In the genomic region with DNA sequence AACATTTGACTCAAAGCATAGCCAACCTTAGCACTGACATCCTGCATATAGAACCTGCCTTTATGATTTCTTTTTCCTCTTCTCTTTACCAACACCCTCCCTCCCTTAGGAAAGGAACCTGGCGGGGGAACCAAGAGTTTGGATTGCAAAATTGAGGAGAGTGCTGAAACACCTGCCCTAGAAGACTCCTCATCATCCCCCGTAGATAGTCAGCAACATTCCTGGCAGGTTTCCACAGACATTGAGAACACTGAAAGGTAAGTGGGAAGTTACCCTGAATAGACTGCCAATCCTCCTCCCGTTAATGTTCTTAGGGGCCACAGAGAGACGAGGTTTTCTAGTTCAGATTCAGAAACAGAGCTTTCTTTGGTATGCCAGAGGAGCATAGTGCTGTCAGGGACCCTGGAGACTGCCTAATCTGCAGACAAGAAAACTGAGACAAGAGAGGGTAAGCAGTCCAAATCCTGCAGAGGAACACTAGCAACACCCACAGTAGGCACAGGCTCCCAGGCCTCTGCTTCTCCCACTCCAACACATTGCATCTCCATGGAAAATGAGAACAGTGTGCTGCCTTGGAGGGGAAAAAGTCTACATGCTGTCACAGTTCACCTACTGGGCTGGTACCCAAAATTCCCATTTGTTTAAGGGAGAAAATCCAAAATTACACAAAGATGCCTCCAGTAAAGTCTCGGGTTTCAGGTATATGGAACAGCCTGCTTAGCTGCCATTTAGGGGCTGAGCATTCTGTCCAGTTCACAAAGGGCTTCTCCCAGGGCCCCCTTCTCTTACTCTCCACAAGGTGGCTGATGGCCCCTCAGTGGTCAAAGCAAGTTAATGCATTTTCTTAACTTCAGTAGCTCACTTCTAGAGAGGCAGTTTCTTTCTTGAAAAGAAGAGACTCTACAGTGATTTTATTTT, we compare ENCODE assay signal across 11 cellular contexts.
DNase-seq lines count a peak whose midpoint lies in the region; ATAC-seq and TF ChIP-seq lines count a peak whose summit lies in the region.
"Had no signal": no experiment of that assay in that cellular context is flagged by ENCODE, and none has a peak within 500 bp of the region (broad histone marks: within the 10 kb centered on the region; RNA-seq: fewer than 3 reads in every experiment).

No MANE protein-coding gene starts in this region.

- H3K36me3 Mint-ChIP-seq in T-cell: no peaks in the 10 kb centered on the region
- H3K36me3 Mint-ChIP-seq in CD8-positive, alpha-beta T cell: no peaks in the 10 kb centered on the region

- H3K9me3 ChIP-seq in HCT116 (ENCODE audit: control insufficient read depth in 1 of 2, insufficient read depth in 1 of 2, low read depth in 1 of 2, low read length in 2 of 2) (no peaks in the 10 kb centered on the region), ascending aorta (no peaks in the 10 kb centered on the region), iPS DF 6.9 (ENCODE audit: control insufficient read depth, insufficient read depth, low read length) (no peaks in the 10 kb centered on the region)
- H3K9me3 ChIP-seq in CD8-positive, alpha-beta T cell (ENCODE audit: low read length): no peaks in the 10 kb centered on the region

- no peak for TF ChIP-seq POLR2A in HCT116 (IDR thresholded peaks at IDR 0.05; ENCODE audit: borderline replicate concordance, extremely low read depth, insufficient read depth, insufficient read length)

- H3K9ac ChIP-seq in HCT116 (ENCODE audit: low read length): no peak overlapping the region

- no peaks in the 10 kb centered on the region for H3K9me3 Mint-ChIP-seq in T-cell
- no peaks in the 10 kb centered on the region for H3K9me3 Mint-ChIP-seq in CD8-positive, alpha-beta T cell
- H3K9me3 Mint-ChIP-seq: activated T-cell treated with anti-CD3 and anti-CD28 coated beads, Interleukin-2, amount 50 U/mL, for 4 hours had no signal

- TF ChIP-seq CTCF in 22Rv1 (IDR thresholded peaks at IDR 0.05) (peak; percentile 33), HCT116 (IDR thresholded peaks at IDR 0.05 in 2 of 3, conservative IDR thresholded peaks at IDR 0.05 in 1 of 3; ENCODE audit: borderline replicate concordance in 1 of 3, insufficient read depth in 1 of 3, low read depth in 2 of 3, low read length in 2 of 3) (peak; percentile 7 to 57 (median 49); a peak in 4 of 6 replicates), ascending aorta (IDR thresholded peaks at IDR 0.05) (peak; percentile 35 to 69 (median 43))
- TF ChIP-seq CTCF in CD8-positive, alpha-beta T cell (IDR thresholded peaks at IDR 0.05): no peak

- H3K27me3 Mint-ChIP-seq in T-cell: peaks cover 3 to 6% of the 10 kb centered on the region in 2 donors
- H3K27me3 Mint-ChIP-seq in CD8-positive, alpha-beta T cell (ENCODE audit: low read depth): peaks cover 5% of the 10 kb centered on the region

- H3K36me3 ChIP-seq in HCT116 (ENCODE audit: control insufficient read depth in 1 of 2, insufficient read depth in 2 of 2, low read length in 2 of 2) (no peaks in the 10 kb centered on the region), ascending aorta (no peaks in the 10 kb centered on the region), iPS DF 6.9 (ENCODE audit: control insufficient read depth, insufficient read depth, low read length) (no peaks in the 10 kb centered on the region)
- no peaks in the 10 kb centered on the region for H3K36me3 ChIP-seq in CD8-positive, alpha-beta T cell (ENCODE audit: insufficient read depth, low read length)

- peak; percentile 73 for ATAC-seq in HCT116
- no peak for ATAC-seq in T-cell (replicated peaks in 1 of 4)
- ATAC-seq in CD8-positive, alpha-beta T cell: no peak
- ATAC-seq: activated T-cell treated with anti-CD3 and anti-CD28 coated beads, Interleukin-2, amount 50 U/mL, for 4 hours had no signal

- intact Hi-C loops in HCT116 (cut with micrococcal nuclease): no loop called here
- intact Hi-C loops in ascending aorta (cut with DNase I): loop anchor here (5.0 kb wide), 1 partner anchor 597 kb away; no protein-coding TSS in a partner anchor
- intact Hi-C loops in CD8-positive, alpha-beta T cell (cut with DNase I, micrococcal nuclease): no loop called here

- TF ChIP-seq RAD21 in HCT116 (IDR thresholded peaks at IDR 0.05; ENCODE audit: low read depth): no peak

- no peak overlapping the region for H3K4me2 ChIP-seq in HCT116 (ENCODE audit: low read length)

- 0 out of 2 replicates have a peak, but pooled peaks cover 8% of the 10 kb centered on the region for H3K27me3 ChIP-seq in HCT116 (ENCODE audit: insufficient read depth, low read length)
- H3K27me3 ChIP-seq in ascending aorta: no peaks in the 10 kb centered on the region
- no peaks in the 10 kb centered on the region; the same call in 1 of the 2 replicates for H3K27me3 ChIP-seq in iPS DF 6.9 (ENCODE audit: control insufficient read depth, insufficient read depth, low read length)
- no peaks in the 10 kb centered on the region for H3K27me3 ChIP-seq in CD8-positive, alpha-beta T cell (ENCODE audit: insufficient read depth, low read length)

- H4K20me1 ChIP-seq in HCT116 (ENCODE audit: insufficient read depth): no peaks in the 10 kb centered on the region

- no peaks in the 10 kb centered on the region for H3K4me1 Mint-ChIP-seq in T-cell
- no peaks in the 10 kb centered on the region for H3K4me1 Mint-ChIP-seq in CD8-positive, alpha-beta T cell (ENCODE audit: low read depth)

- H3K4me1 ChIP-seq in HCT116 (ENCODE audit: control insufficient read depth in 1 of 2, insufficient read depth in 2 of 2, low read length in 2 of 2) (no peaks in the 10 kb centered on the region), ascending aorta (peaks cover 0 to 6% of the 10 kb centered on the region in 2 donors), iPS DF 6.9 (ENCODE audit: control insufficient read depth, insufficient read depth, low read length) (no peaks in the 10 kb centered on the region)
- no peaks in the 10 kb centered on the region for H3K4me1 ChIP-seq in CD8-positive, alpha-beta T cell (ENCODE audit: insufficient read depth, low read length)

- no CpG with 5 or more reads among the region's 5 CpGs for WGBS in iPS DF 6.9 (ENCODE audit: insufficient coverage, insufficient read length)

- H2AFZ ChIP-seq in HCT116 (ENCODE audit: low read depth, low read length, poor library complexity, severe bottlenecking): no peak overlapping the region

- DNase-seq in HCT116 (ENCODE audit: low read depth, low spot score) (no peak), ascending aorta (ENCODE audit: low spot score in 2 of 2) (no peak), iPS DF 6.9 (ENCODE audit: low read depth, low spot score) (peak; percentile 18), T1000 (lab: John Stamatoyannopoulos, UW) (no peak), T-cell (no peak), CD1c-positive myeloid dendritic cell (ENCODE audit: extremely low spot score) (no peak)
- no peak for DNase-seq in CD8-positive, alpha-beta T cell
- DNase-seq: activated T-cell treated with anti-CD3 and anti-CD28 coated beads, Interleukin-2, amount 50 U/mL, for 4 hours; NCI-H526 treated with DMSO at 0.1 percent for 48 hours; stimulated activated CD4-positive, alpha-beta T cell treated with anti-CD3 and anti-CD28 coated beads, Interleukin-15, amount 100 ng/mL, for 24 hours had no signal

- H3K4me3 Mint-ChIP-seq in T-cell: no peak overlapping the region
- H3K4me3 Mint-ChIP-seq in CD8-positive, alpha-beta T cell: no peak overlapping the region
- H3K4me3 Mint-ChIP-seq: activated T-cell treated with anti-CD3 and anti-CD28 coated beads, Interleukin-2, amount 50 U/mL, for 4 hours had no signal

- H3K79me2 ChIP-seq in HCT116 (ENCODE audit: insufficient read depth, low read length): no peaks in the 10 kb centered on the region

- H3K27ac ChIP-seq in 22Rv1: no peak overlapping the region
- H3K27ac ChIP-seq in HCT116 (ENCODE audit: low read depth, low read length): no peak overlapping the region
- peak overlapping the region; percentile 6 to 59 for H3K27ac ChIP-seq in ascending aorta
- no peak overlapping the region for H3K27ac ChIP-seq in iPS DF 6.9 (ENCODE audit: low read length)
- no peak overlapping the region for H3K27ac ChIP-seq in CD8-positive, alpha-beta T cell (ENCODE audit: low read depth, low read length)

- no peak overlapping the region for H3K27ac Mint-ChIP-seq in T-cell
- H3K27ac Mint-ChIP-seq in CD8-positive, alpha-beta T cell: no peak overlapping the region

- H3K4me3 ChIP-seq in HCT116 (replicated peaks in 1 of 2; ENCODE audit: low read depth in 1 of 2, low read length in 2 of 2) (no peak overlapping the region), ascending aorta (no peak overlapping the region), iPS DF 6.9 (ENCODE audit: low read length) (no peak overlapping the region)
- H3K4me3 ChIP-seq in CD8-positive, alpha-beta T cell (ENCODE audit: low read depth, low read length): no peak overlapping the region

- CTCF ChIA-PET in HCT116 (lab: Charles Lee) (interaction anchor here (0.9 to 1.5 kb wide), 8 partner anchors 13 to 447 kb away, joined by 3 to 7 read pairs (median 4); no protein-coding TSS in a partner anchor), T-cell (lab: Charles Lee) (interaction anchor here in 1 of 2 donors (0.5 to 0.6 kb wide), 2 partner anchors 169 to 1083 kb away, joined by 3 to 4 read pairs; no protein-coding TSS in a partner anchor)
- CTCF ChIA-PET in CD8-positive, alpha-beta T cell (lab: Charles Lee): no interaction called here

- no peaks in the 10 kb centered on the region for H3K9me2 ChIP-seq in HCT116 (ENCODE audit: insufficient read depth)

- POLR2A ChIA-PET in HCT116 (lab: Charles Lee): no interaction called here
- POLR2A ChIA-PET in T-cell (lab: Charles Lee): no interaction called here
- POLR2A ChIA-PET in CD8-positive, alpha-beta T cell (lab: Charles Lee): no interaction called here

- RAD21 ChIA-PET in HCT116 (lab: Charles Lee; ENCODE audit: low non-redundant PET in 1 of 2, low total read pairs in 2 of 2, uncharacterized antibody in 2 of 2, unreplicated experiment in 2 of 2): no interaction called here

- BruUV-seq in HCT116 (replicated peaks; lab: Mats Ljungman, UMichigan): no TSS peak

TF ChIP-seq in HCT116, 20 proteins besides CTCF, POLR2A, EP300 and RAD21 (continues in another document):
- TF ChIP-seq SIN3A (IDR thresholded peaks at IDR 0.05; ENCODE audit: low read depth) (no peak), ELF1 (IDR thresholded peaks at IDR 0.05; ENCODE audit: borderline replicate concordance, low read depth) (no peak), EZH2 (IDR thresholded peaks at IDR 0.05) (no peak), EGR1 (IDR thresholded peaks at IDR 0.05; ENCODE audit: low read depth) (no peak), CBX3 (IDR thresholded peaks at IDR 0.05; ENCODE audit: low read depth) (no peak)

Comparison
In these comparisons a context has a peak if more than half of its experiments do, and no peak if none do; other contexts are left out.
1. H3K27ac ChIP-seq: peak in ascending aorta (2 of 2); none in 22Rv1 (single experiment), HCT116 (single experiment), iPS DF 6.9 (single experiment) and CD8-positive, alpha-beta T cell (single experiment).